8 cellular contexts compared by ENCODE assay signal in genomic region chr4:88522702-88523324, GRCh38. TPM values are rescaled to one million over a fixed set of nuclear protein-coding genes. Genes with fewer than 3 reads are reported as not detected.
DNase-seq lines count a peak whose midpoint lies in the region; ATAC-seq and TF ChIP-seq lines count a peak whose summit lies in the region.

No MANE protein-coding gene starts in this region.

- DNase-seq in AG08396 (ENCODE audit: low spot score) (peak; percentile 30), NOMO-1 treated with DMSO at 0.1 percent for 48 hours (lab: John Stamatoyannopoulos, UW; ENCODE audit: unreplicated experiment) (peak; percentile 62), foreskin melanocyte (peak; percentile 70), aorta (peak; percentile 60 to 78), HuH-7 (ENCODE audit: low spot score) (no peak)

- no peaks in the 10 kb centered on the region for H3K9me3 ChIP-seq in neural cell (ENCODE audit: low read length)
- H3K9me3 ChIP-seq in aorta (ENCODE audit: control insufficient read depth, low read length) = no peaks in the 10 kb centered on the region

- 0 to 1% methylated on average over 28 of the region's 28 CpGs for WGBS in aorta, 2 donors

- peak overlapping the region; percentile 97 for H3K27ac Mint-ChIP-seq in activated T-helper 17 cell treated with anti-CD3 and anti-CD28 coated beads, Interleukin-2, amount 50 U/mL, for 72 hours

- no peak for TF ChIP-seq RAD21 in neural cell (conservative IDR thresholded peaks at IDR 0.05)

- H3K36me3 Mint-ChIP-seq in activated T-helper 17 cell treated with anti-CD3 and anti-CD28 coated beads, Interleukin-2, amount 50 U/mL, for 72 hours (ENCODE audit: low read depth) = peaks cover 29% of the 10 kb centered on the region

- no peaks in the 10 kb centered on the region for H4K20me1 ChIP-seq in neural cell (ENCODE audit: insufficient read depth)

- H3K36me3 ChIP-seq in neural cell (ENCODE audit: insufficient read depth, low read length) = no peaks in the 10 kb centered on the region
- H3K36me3 ChIP-seq in aorta (ENCODE audit: control insufficient read depth in 1 of 2, insufficient read depth in 2 of 2, low read length in 1 of 2) = no peaks in the 10 kb centered on the region

- no peaks in the 10 kb centered on the region for H3F3A ChIP-seq in neural cell (ENCODE audit: insufficient read depth, low read length, poor library complexity, severe bottlenecking)

- ATAC-seq in GM19023 (IDR thresholded peaks at IDR 0.05; ENCODE audit: unreplicated experiment) (peak; percentile 19), aorta (ENCODE audit: low FRiP score) (peak; percentile 42)
- ATAC-seq in activated T-helper 17 cell treated with anti-CD3 and anti-CD28 coated beads, Interleukin-2, amount 50 U/mL, for 72 hours (replicated peaks) = no peak

- H3K4me2 ChIP-seq in neural cell (ENCODE audit: low read length) = peak overlapping the region; percentile 87

- H3K27me3 Mint-ChIP-seq in activated T-helper 17 cell treated with anti-CD3 and anti-CD28 coated beads, Interleukin-2, amount 50 U/mL, for 72 hours = no peaks in the 10 kb centered on the region

- no peak for TF ChIP-seq CTCF in neural cell (IDR thresholded peaks at IDR 0.05; ENCODE audit: poor library complexity, severe bottlenecking)

- peak overlapping the region; percentile 88 for H3K9ac ChIP-seq in neural cell (ENCODE audit: low read length)

- intact Hi-C loops in aorta (cut with DNase I) = loop anchor here in 1 of 2 donors (10.0 kb wide), 1 partner anchor 502 kb away; no protein-coding TSS in a partner anchor

- H3K27me3 ChIP-seq in neural cell (ENCODE audit: insufficient read depth, low read depth, low read length) (no peaks in the 10 kb centered on the region), aorta (ENCODE audit: control insufficient read depth in 1 of 2, insufficient read depth in 2 of 2, low read length in 1 of 2) (no peaks in the 10 kb centered on the region)

- peaks cover 15% of the 10 kb centered on the region for H3K4me1 Mint-ChIP-seq in activated T-helper 17 cell treated with anti-CD3 and anti-CD28 coated beads, Interleukin-2, amount 50 U/mL, for 72 hours

- H3K79me2 ChIP-seq in neural cell (replicated peaks; ENCODE audit: insufficient read depth, low read length) = peaks cover 23% of the 10 kb centered on the region

- H3K4me3 ChIP-seq in neural cell (ENCODE audit: low read length) = peak overlapping the region; percentile 84
- H3K4me3 ChIP-seq in aorta (ENCODE audit: low read length in 2 of 2) = peak overlapping the region; percentile 73 to 84

- H3K4me3 Mint-ChIP-seq in activated T-helper 17 cell treated with anti-CD3 and anti-CD28 coated beads, Interleukin-2, amount 50 U/mL, for 72 hours = peak overlapping the region; percentile 96

- no peak for TF ChIP-seq EP300 in neural cell (conservative IDR thresholded peaks at IDR 0.05; ENCODE audit: poor library complexity, severe bottlenecking)

- no peaks in the 10 kb centered on the region for H3K9me3 Mint-ChIP-seq in activated T-helper 17 cell treated with anti-CD3 and anti-CD28 coated beads, Interleukin-2, amount 50 U/mL, for 72 hours

- no peaks in the 10 kb centered on the region for H3K9me2 ChIP-seq in neural cell (ENCODE audit: insufficient read depth, low read length)

- H2AFZ ChIP-seq in neural cell (ENCODE audit: low read depth, low read length) = peak overlapping the region; percentile 70

- no peaks in the 10 kb centered on the region for H3K4me1 ChIP-seq in aorta (ENCODE audit: control insufficient read depth in 1 of 2, insufficient read depth in 2 of 2, low read length in 2 of 2)

- peak overlapping the region; percentile 76 for H3K27ac ChIP-seq in neural cell (ENCODE audit: low read length)
- H3K27ac ChIP-seq in aorta (ENCODE audit: low read depth in 1 of 2, low read length in 2 of 2) = peak overlapping the region; percentile 62 to 89

TF ChIP-seq in neural cell, 6 proteins besides CTCF, POLR2A, EP300 and RAD21:
- TF ChIP-seq TAF1 (IDR thresholded peaks at IDR 0.05; ENCODE audit: low read depth) (no peak), POLR2AphosphoS5 (IDR thresholded peaks at IDR 0.05) (peak; percentile 5), MXI1 (conservative IDR thresholded peaks at IDR 0.05; ENCODE audit: poor library complexity, severe bottlenecking) (no peak), REST (IDR thresholded peaks at IDR 0.05; ENCODE audit: borderline replicate concordance) (no peak)

RNA-seq across cellular contexts. Expression of gene PYURF, which starts 0.8 kb away (rescaled TPM):
- 10 to 100 TPM; 28.6 to 54.5 TPM for total RNA-seq in activated T-helper 17 cell treated with anti-CD3 and anti-CD28 coated beads, Interleukin-2, amount 50 U/mL, for 72 hours
- 251 and 287 TPM in 2 replicates for polyA plus RNA-seq in neural cell
- 74.2 and 81.1 TPM in 2 replicates for polyA minus RNA-seq in neural cell
- total RNA-seq in aorta = 10 to 100 TPM; 51.9 TPM
- 100 to 1,000 TPM in 1 of 2 donors, 10 to 100 TPM in 1; 88.0 to 115 TPM for polyA plus RNA-seq in aorta
